ENCODE assay signal across 8 cellular contexts in genomic region chr9:111483862-111484563, GRCh38. TPM values are rescaled to one million over a fixed set of nuclear protein-coding genes. Genes with fewer than 3 reads are reported as not detected.
DNase-seq lines count a peak whose midpoint lies in the region; ATAC-seq and TF ChIP-seq lines count a peak whose summit lies in the region.

TSS of gene ECPAS (minus strand) at chr9:111484383. CDS start at chr9:111472918, 11,465 bp downstream.

- CTCF ChIA-PET in CD4-positive, alpha-beta T cell (lab: Charles Lee) = interaction anchor here (1.0 kb wide), 1 partner anchor 42 kb away, joined by 4 read pairs; the partner anchor contains the start of gene ZNF483

- H3K9me3 ChIP-seq in CD4-positive, alpha-beta T cell (ENCODE audit: control insufficient read depth, low read length) = no peaks in the 10 kb centered on the region

- DNase-seq in CD4-positive, alpha-beta T cell = peak; percentile 27 to 65 (median 42)
- peak; percentile 80 for DNase-seq in OCI-M1 (lab: John Stamatoyannopoulos, UW)
- DNase-seq in activated T-cell treated with anti-CD3 and anti-CD28 coated beads, Interleukin-2, amount 50 U/mL, for 24 hours = peak; percentile 84
- DNase-seq in epithelial cell of proximal tubule (ENCODE audit: low read depth) = no peak
- DNase-seq in mucosa of gallbladder (ENCODE audit: low spot score) = peak; percentile 60
- DNase-seq in stimulated activated CD8-positive, alpha-beta memory T cell treated with anti-CD3 and anti-CD28 coated beads, Interleukin-4, amount 100 ng/mL, for 24 hours (ENCODE audit: low read depth) = peak; percentile 57

- peaks cover 26% of the 10 kb centered on the region for H3K4me1 Mint-ChIP-seq in CD4-positive, alpha-beta T cell (ENCODE audit: low read depth)
- peaks cover 33% of the 10 kb centered on the region for H3K4me1 Mint-ChIP-seq in activated T-cell treated with anti-CD3 and anti-CD28 coated beads, Interleukin-2, amount 50 U/mL, for 24 hours (ENCODE audit: low read depth)

- no peaks in the 10 kb centered on the region for H3K27me3 ChIP-seq in CD4-positive, alpha-beta T cell (ENCODE audit: control insufficient read depth, insufficient read depth, low read length)

- H3K27ac Mint-ChIP-seq in CD4-positive, alpha-beta T cell = peak within 1 kb of the TSS; percentile 83
- H3K27ac Mint-ChIP-seq in activated T-cell treated with anti-CD3 and anti-CD28 coated beads, Interleukin-2, amount 50 U/mL, for 24 hours = peak within 1 kb of the TSS; percentile 94

- H3K36me3 Mint-ChIP-seq in CD4-positive, alpha-beta T cell (ENCODE audit: low read depth) = peaks cover 11% of the 10 kb centered on the region
- H3K36me3 Mint-ChIP-seq in activated T-cell treated with anti-CD3 and anti-CD28 coated beads, Interleukin-2, amount 50 U/mL, for 24 hours (ENCODE audit: low read depth) = peaks cover 22% of the 10 kb centered on the region

- H3K4me3 Mint-ChIP-seq in CD4-positive, alpha-beta T cell = peak within 1 kb of the TSS; percentile 86
- peak within 1 kb of the TSS; percentile 85 for H3K4me3 Mint-ChIP-seq in activated T-cell treated with anti-CD3 and anti-CD28 coated beads, Interleukin-2, amount 50 U/mL, for 24 hours

- POLR2A ChIA-PET in CD4-positive, alpha-beta T cell (lab: Charles Lee) = interaction anchor here (0.7 to 3.7 kb wide), 7 partner anchors 10 to 1004 kb away, joined by 3 to 46 read pairs (median 6); partner anchors contain the start of genes DNAJC25, HSDL2 and ZNF483

- peak; percentile 60 for ATAC-seq in CD4-positive, alpha-beta T cell (ENCODE audit: poor library complexity)
- ATAC-seq in GM19351 (IDR thresholded peaks at IDR 0.05; ENCODE audit: unreplicated experiment) = peak; percentile 50
- peak; percentile 50 for ATAC-seq in HG03460 (IDR thresholded peaks at IDR 0.05; ENCODE audit: unreplicated experiment)

- H3K27ac ChIP-seq in CD4-positive, alpha-beta T cell (ENCODE audit: low read depth, low read length) = peak within 1 kb of the TSS; percentile 78

- H3K27me3 Mint-ChIP-seq in CD4-positive, alpha-beta T cell = no peaks in the 10 kb centered on the region
- peaks cover 2% of the 10 kb centered on the region for H3K27me3 Mint-ChIP-seq in activated T-cell treated with anti-CD3 and anti-CD28 coated beads, Interleukin-2, amount 50 U/mL, for 24 hours

- intact Hi-C loops in CD4-positive, alpha-beta T cell (cut with DNase I, micrococcal nuclease) = loop anchor here (1.0 to 10.0 kb wide), 7 partner anchors 41 to 1738 kb away; partner anchors contain the start of genes ZNF483 (in 2 of the 2), DNAJC25 (in 1 of the 2), FKBP15 (in 1 of the 2) and KIAA1958 (in 1 of the 2)

- peak within 1 kb of the TSS; percentile 92 for H3K4me3 ChIP-seq in epithelial cell of proximal tubule (ENCODE audit: low read depth, low read length)

- no peaks in the 10 kb centered on the region for H3K9me3 Mint-ChIP-seq in CD4-positive, alpha-beta T cell
- H3K9me3 Mint-ChIP-seq in activated T-cell treated with anti-CD3 and anti-CD28 coated beads, Interleukin-2, amount 50 U/mL, for 24 hours = no peaks in the 10 kb centered on the region

- no peak for TF ChIP-seq CTCF in CD4-positive, alpha-beta T cell (IDR thresholded peaks at IDR 0.05)
- TF ChIP-seq CTCF in epithelial cell of proximal tubule (conservative IDR thresholded peaks at IDR 0.05; ENCODE audit: low read depth, low read length) = no peak

RNA-seq across cellular contexts. Expression of gene ECPAS, which starts in this region (rescaled TPM):
- total RNA-seq in CD4-positive, alpha-beta T cell = 10 to 100 TPM; 36.6 to 37.5 TPM
- 57.9 and 64.3 TPM in 2 replicates for total RNA-seq in epithelial cell of proximal tubule
- total RNA-seq in mucosa of gallbladder = 74.5 TPM
